ENCODE assay signal across 21 cellular contexts in genomic region chr12:107657133-107657532, GRCh38. TPM values are rescaled to one million over a fixed set of nuclear protein-coding genes. Genes with fewer than 3 reads are reported as not detected.
DNase-seq lines count a peak whose midpoint lies in the region; ATAC-seq, FAIRE-seq and TF ChIP-seq lines count a peak whose summit lies in the region.
"Had no signal": no experiment of that assay in that cellular context is flagged by ENCODE, and none has a peak within 500 bp of the region (broad histone marks: within the 10 kb centered on the region; RNA-seq: fewer than 3 reads in every experiment).

No MANE protein-coding gene starts in this region.

- H3K23me2 ChIP-seq in H9 (ENCODE audit: insufficient read length, low read depth, low read length, poor library complexity, severe bottlenecking): no peaks in the 10 kb centered on the region

- ATAC-seq in T-helper 17 cell: no peak
- no peak for ATAC-seq in K562
- ATAC-seq in left colon: peak; percentile 79
- ATAC-seq: CD8-positive, alpha-beta T cell; GM23338; HCT116 had no signal

- H3K4me3 ChIP-seq in K562: no peak overlapping the region
- H3K4me3 ChIP-seq: BLaER1 treated with 17β-estradiol and CSF1 and Interleukin-3, amounts not matched to agents 10 nM and 100 nM; GM23338 had no signal

- H3K4me3 Mint-ChIP-seq in T-helper 17 cell: no peak overlapping the region
- H3K4me3 Mint-ChIP-seq in neural crest cell: no peak overlapping the region
- H3K4me3 Mint-ChIP-seq in H9: no peak overlapping the region
- H3K4me3 Mint-ChIP-seq: B cell; CD8-positive, alpha-beta T cell; GM23338; HFFc6; IgD-negative memory B cell had no signal

- in situ Hi-C loops in K562 (cut with MboI) (no loop called here), G401 (cut with HindIII; ENCODE audit: low sequenced_read_pairs) (loop anchor here (25.0 kb wide), 1 partner anchor 230 kb away; no protein-coding TSS in a partner anchor)

- no peak overlapping the region for H3K14ac ChIP-seq in H9 (ENCODE audit: insufficient read depth, low read length)

- H3K79me2 ChIP-seq in K562 (ENCODE audit: control insufficient read depth, insufficient read depth, low read length) (no peaks in the 10 kb centered on the region), H9 (ENCODE audit: insufficient read depth, low read length) (no peaks in the 10 kb centered on the region)

- H2AFZ ChIP-seq in K562 (ENCODE audit: low read depth, low read length): no peak overlapping the region
- H2AFZ ChIP-seq in H9 (ENCODE audit: low read length): no peak overlapping the region
- H2AFZ ChIP-seq: GM23338 had no signal

- no peak for TF ChIP-seq POLR2A in K562 (conservative IDR thresholded peaks at IDR 0.05)

- H2BK15ac ChIP-seq in H9 (ENCODE audit: low read depth, low read length): no peak overlapping the region

- no peak for TF ChIP-seq EP300 in K562 (IDR thresholded peaks at IDR 0.05; ENCODE audit: low read length)

- no peaks in the 10 kb centered on the region for H3K79me1 ChIP-seq in H9 (ENCODE audit: insufficient read depth, low read depth, low read length, poor library complexity, severe bottlenecking)

- H3K9me3 Mint-ChIP-seq in neural crest cell (no peaks in the 10 kb centered on the region), H9 (no peaks in the 10 kb centered on the region)
- H3K9me3 Mint-ChIP-seq: CD8-positive, alpha-beta T cell; GM23338; HFFc6; IgD-negative memory B cell had no signal

- intact Hi-C loops in K562 (cut with micrococcal nuclease) (no loop called here), left colon (cut with DNase I, micrococcal nuclease) (no loop called here)

- WGBS in K562 (ENCODE audit: insufficient coverage, low coverage, missing lambda C conversion rate): 18% methylated on average over 4 of the region's 4 CpGs
- no CpG with 5 or more reads among the region's 4 CpGs for WGBS in H9 (ENCODE audit: extremely low coverage, insufficient read length, low lambda C conversion rate)

- no peak overlapping the region for H2BK120ac ChIP-seq in H9 (ENCODE audit: low read depth, low read length, poor library complexity, severe bottlenecking)

- H3K27me3 Mint-ChIP-seq in T-helper 17 cell (no peaks in the 10 kb centered on the region), neural crest cell (ENCODE audit: low read depth) (no peaks in the 10 kb centered on the region), H9 (ENCODE audit: low read depth) (no peaks in the 10 kb centered on the region)

- POLR2A ChIA-PET in K562 (lab: Yijun Ruan, JAX): no interaction called here

- BruUV-seq in K562 (replicated peaks; lab: Mats Ljungman, UMichigan): no TSS peak

- H3K4me1 ChIP-seq in K562 (replicated peaks in 1 of 2; ENCODE audit: control insufficient read depth in 2 of 2, insufficient read depth in 2 of 2, low read length in 2 of 2): peaks cover 0 to 3% of the 10 kb centered on the region in 2 experiments; a peak in 3 of 5 replicates
- peaks cover 7% of the 10 kb centered on the region; the same call in 1 of the 2 replicates for H3K4me1 ChIP-seq in H9 (ENCODE audit: insufficient read depth, low read length)

- no peak overlapping the region for H3K56ac ChIP-seq in H9 (ENCODE audit: insufficient read length, low read depth, low read length)

- H3K27ac ChIP-seq in K562 (ENCODE audit: extremely low read depth, low read depth, low read length) (no peak overlapping the region), H9 (ENCODE audit: insufficient read length, low read depth, low read length) (no peak overlapping the region)
- H3K27ac ChIP-seq: BLaER1 treated with 17β-estradiol and CSF1 and Interleukin-3, amounts not matched to agents 10 nM and 100 nM; HL-60 had no signal

- CTCF ChIA-PET in K562 (lab: Yijun Ruan, JAX; ENCODE audit: low intra/inter-chr PET ratio): no interaction called here

- no peak overlapping the region for H3K4me2 ChIP-seq in K562 (ENCODE audit: insufficient read depth, low read length)
- H3K4me2 ChIP-seq in H9 (ENCODE audit: insufficient read depth, insufficient read length, low read length): no peak overlapping the region
- H3K4me2 ChIP-seq: GM23338 had no signal

- TF ChIP-seq CTCF in K562 (IDR thresholded peaks at IDR 0.05 in 2 of 3, conservative IDR thresholded peaks at IDR 0.05 in 1 of 3; ENCODE audit: insufficient read depth in 2 of 3, low read depth in 1 of 3, low read length in 3 of 3): no peak
- no peak for TF ChIP-seq CTCF in neural crest cell (conservative IDR thresholded peaks at IDR 0.05)
- no peak for TF ChIP-seq CTCF in H9 (conservative IDR thresholded peaks at IDR 0.05)

- FAIRE-seq in K562 (lab: Jason Lieb, UNC): no peak
- FAIRE-seq: GM12891, GM19239, H54, HTR-8/SVneo had no signal

- peaks cover 20 to 46% of the 10 kb centered on the region in 2 experiments for H3K27me3 ChIP-seq in K562 (ENCODE audit: control insufficient read depth in 2 of 2, insufficient read depth in 2 of 2, low read length in 2 of 2)
- H3K27me3 ChIP-seq in H9 (ENCODE audit: insufficient read depth, low read length): no peaks in the 10 kb centered on the region
- H3K27me3 ChIP-seq: BLaER1 treated with 17β-estradiol and CSF1 and Interleukin-3, amounts not matched to agents 10 nM and 100 nM had no signal

- DNase-seq in T-helper 17 cell (no peak), K562 (ENCODE audit: extremely low read depth in 1 of 4, low spot score in 3 of 4) (no peak), left colon (peak in 1 of 2 donors; percentile 11), neural crest cell (ENCODE audit: low read depth, low spot score) (no peak), H9 (no peak), GM19240 (ENCODE audit: insufficient read length, low spot score) (no peak), G401 (ENCODE audit: low spot score) (no peak)
- DNase-seq: Calu3; CD8-positive, alpha-beta T cell; DMS79 treated with DMSO at 0.1 percent for 48 hours; HFFc6 had no signal

- peaks cover 2% of the 10 kb centered on the region for H3K4me1 Mint-ChIP-seq in T-helper 17 cell
- peaks cover 6% of the 10 kb centered on the region for H3K4me1 Mint-ChIP-seq in neural crest cell
- peaks cover 11 to 20% of the 10 kb centered on the region in 2 experiments for H3K4me1 Mint-ChIP-seq in H9
- H3K4me1 Mint-ChIP-seq: B cell, IgD-negative memory B cell had no signal

- H3K36me3 Mint-ChIP-seq in T-helper 17 cell (ENCODE audit: low read depth) (peaks cover 2% of the 10 kb centered on the region), neural crest cell (ENCODE audit: low read depth) (no peaks in the 10 kb centered on the region), H9 (ENCODE audit: insufficient read depth in 1 of 3, low read depth in 3 of 3) (no peaks in the 10 kb centered on the region; a peak in 1 of 7 replicates)
- H3K36me3 Mint-ChIP-seq: IgD-negative memory B cell had no signal

- no peak overlapping the region for H3T11ph ChIP-seq in H9 (ENCODE audit: low read length)

- H2BK12ac ChIP-seq in H9 (ENCODE audit: insufficient read length, low read depth, low read length): no peak overlapping the region

- no peak overlapping the region for H3K4ac ChIP-seq in H9 (ENCODE audit: low read depth, low read length)

- H3K9me3 ChIP-seq in T-helper 17 cell (ENCODE audit: control insufficient read depth, low read length, poor library complexity, severe bottlenecking) (no peaks in the 10 kb centered on the region), K562 (replicated peaks; ENCODE audit: control insufficient read depth, insufficient read depth, low read depth, low read length) (no peaks in the 10 kb centered on the region), H9 (ENCODE audit: control insufficient read depth, low read depth, low read length) (no peaks in the 10 kb centered on the region)

- H3K23ac ChIP-seq in H9 (ENCODE audit: insufficient read length, low read depth, low read length): no peak overlapping the region

- H4K20me1 ChIP-seq in K562 (replicated peaks; ENCODE audit: control insufficient read depth, insufficient read depth, low read length): 0 out of 2 replicates have a peak, but pooled peaks cover 4% of the 10 kb centered on the region
- no peaks in the 10 kb centered on the region for H4K20me1 ChIP-seq in H9 (ENCODE audit: control insufficient read depth, insufficient read depth, insufficient read length)
- H4K20me1 ChIP-seq: BLaER1 treated with 17β-estradiol and CSF1 and Interleukin-3, amounts not matched to agents 10 nM and 100 nM had no signal

- H2AK5ac ChIP-seq in H9 (ENCODE audit: insufficient read length, low read length): no peak overlapping the region

- H3K27ac Mint-ChIP-seq in T-helper 17 cell (peak overlapping the region; percentile 39), neural crest cell (ENCODE audit: unreplicated experiment) (peak overlapping the region; percentile 58), H9 (no peak overlapping the region)
- H3K27ac Mint-ChIP-seq: B cell; CD8-positive, alpha-beta T cell; GM23338; HFFc6; IgD-negative memory B cell had no signal

- no peak overlapping the region for H3K18ac ChIP-seq in H9 (ENCODE audit: insufficient read length, low read depth, low read length)

- no peak overlapping the region for H2BK5ac ChIP-seq in H9 (ENCODE audit: insufficient read length, low read length)

- no peak overlapping the region for H4K5ac ChIP-seq in H9 (ENCODE audit: insufficient read length, low read depth, low read length)

- TF ChIP-seq RAD21 in K562 (CRISPR knock-in tag; conservative IDR thresholded peaks at IDR 0.05 in 1 of 2, IDR thresholded peaks at IDR 0.05 in 1 of 2): no peak

- no peaks in the 10 kb centered on the region for H3K36me3 ChIP-seq in K562 (ENCODE audit: control insufficient read depth, insufficient read depth, low read length)

- no peak overlapping the region for H4K8ac ChIP-seq in H9 (replicated peaks; ENCODE audit: insufficient read length, low read depth, low read length)

- H3K9ac ChIP-seq in K562 (ENCODE audit: insufficient read depth in 1 of 2, low read depth in 2 of 2, low read length in 2 of 2) (no peak overlapping the region), H9 (ENCODE audit: extremely low read depth, insufficient read length, low read length) (no peak overlapping the region)
- H3K9ac ChIP-seq: BLaER1 treated with 17β-estradiol and CSF1 and Interleukin-3, amounts not matched to agents 10 nM and 100 nM had no signal

- no peaks in the 10 kb centered on the region for H3K9me1 ChIP-seq in K562 (ENCODE audit: control insufficient read depth, insufficient read depth, low read length)

- no peak overlapping the region for H2BK20ac ChIP-seq in H9 (ENCODE audit: low read depth, low read length, poor library complexity, severe bottlenecking)

- H4K91ac ChIP-seq in H9 (ENCODE audit: insufficient read length, low read depth, low read length): no peak overlapping the region

RNA-seq across cellular contexts. Expression of gene PWP1, which starts 28.5 kb away (rescaled TPM):
- 10 to 100 TPM; 24.8 to 26.9 TPM for total RNA-seq in T-helper 17 cell
- total RNA-seq in K562 (2011; cell fraction: chromatin; rRNA removed; ENCODE audit: low replicate concordance): 53.1 and 87.3 TPM in 2 replicates
- total RNA-seq in K562 (2011; cell fraction: nucleolus; rRNA removed): 27.2 and 28.4 TPM in 2 replicates
- total RNA-seq in K562 (2011; cell fraction: nucleoplasm; rRNA removed): 25.3 and 37.4 TPM in 2 replicates
- total RNA-seq in K562 (2014; rRNA removed): 128 and 147 TPM in 2 replicates
- 96.3 and 105 TPM in 2 replicates for total RNA-seq in K562 (2014; rRNA removed; fragmentation: Illumina TruSeq; extraction: Trizol)
- total RNA-seq in K562 (2015; rRNA removed; fragmentation: Illumina TruSeq; extraction: Trizol): 79.9 and 82.3 TPM in 2 replicates
- total RNA-seq in K562 (2021): 61.6 and 62.0 TPM in 2 replicates
- polyA plus RNA-seq in K562 (2011; rRNA removed): 74.1 and 130 TPM in 2 replicates
- polyA plus RNA-seq in K562 (2011; cell fraction: cytosol; rRNA removed): 42.2 and 78.7 TPM in 2 replicates
- polyA plus RNA-seq in K562 (2011; cell fraction: nucleus; rRNA removed): 33.2 and 39.5 TPM in 2 replicates
- polyA plus RNA-seq in K562 (2012): 31.2 and 61.0 TPM in 2 replicates
- polyA plus RNA-seq in K562 (2014; fragmentation: Illumina TruSeq; extraction: Trizol): 93.5 and 111 TPM in 2 replicates
- polyA plus RNA-seq in K562 (2014; fragmentation: Nextera tagmentation; extraction: Ambion mirVana): 100 to 1,000 TPM; 267 to 401 TPM
- 76.7 and 78.3 TPM in 2 replicates for polyA plus RNA-seq in K562 (2014; rRNA removed)
- 107 and 157 TPM in 2 replicates for polyA minus RNA-seq in K562 (2011; rRNA and poly(A)+ RNA removed)
- polyA minus RNA-seq in K562 (2011; cell fraction: cytosol; rRNA and poly(A)+ RNA removed): 44.9 and 48.8 TPM in 2 replicates
- 21.3 and 33.4 TPM in 2 replicates for polyA minus RNA-seq in K562 (2011; cell fraction: nucleus; rRNA and poly(A)+ RNA removed)
- 10 to 100 TPM; 19.1 to 20.6 TPM for total RNA-seq in left colon
- 37.9 and 44.2 TPM in 2 replicates for total RNA-seq in neural crest cell
- total RNA-seq in H9 (2021): 49.7 and 53.3 TPM in 2 replicates
- total RNA-seq in G401 (2014; rRNA removed; shearing (Covaris generic)): 30.9 and 38.2 TPM in 2 replicates

Comparison
In these comparisons a context has a peak if more than half of its experiments do, and no peak if none do; other contexts are left out.
1. H3K27ac Mint-ChIP-seq: peak in T-helper 17 cell (single experiment) and neural crest cell (single experiment); none in H9 (0 of 3).